In the genomic region with DNA sequence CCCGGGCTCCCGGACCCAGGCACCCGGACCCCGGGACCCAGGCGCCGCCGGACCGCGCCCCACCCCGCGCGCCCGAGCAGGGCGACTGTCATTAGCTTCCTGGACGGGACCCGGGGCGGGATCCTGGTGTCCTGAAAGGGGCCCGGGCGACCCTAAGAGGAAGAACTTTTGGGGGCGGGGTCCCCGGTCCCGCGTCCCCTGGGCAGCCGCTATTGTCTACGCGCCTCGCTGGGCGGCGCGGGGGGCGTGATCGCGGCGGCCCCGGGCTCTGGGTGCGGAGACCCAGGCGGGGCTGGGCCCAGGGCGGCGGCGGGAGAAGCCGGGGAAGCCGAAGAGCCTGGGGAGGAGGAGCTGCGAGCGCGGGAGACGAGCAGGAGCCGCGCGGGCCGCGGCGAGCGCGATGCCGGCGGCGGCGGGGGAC, we compare ENCODE assay signal across 8 cellular contexts. TPM values are rescaled to one million over a fixed set of nuclear protein-coding genes. Genes with fewer than 3 reads are reported as not detected.
A peak's percentile ranks its signal among the peaks of the same experiment; 100 is the strongest.
DNase-seq lines count a peak whose midpoint lies in the region; ATAC-seq and TF ChIP-seq lines count a peak whose summit lies in the region.

No MANE protein-coding gene starts in this region.

- no peak overlapping the region for H3K27ac ChIP-seq in cardiac muscle cell
- H3K27ac ChIP-seq in lower lobe of right lung = peak overlapping the region; percentile 18
- H3K27ac ChIP-seq in aorta (ENCODE audit: low read depth in 1 of 2, low read length in 2 of 2) = no peak overlapping the region

- TF ChIP-seq CTCF in cardiac muscle cell (IDR thresholded peaks at IDR 0.05; ENCODE audit: low read depth, low read length) (no peak), astrocyte of the spinal cord (IDR thresholded peaks at IDR 0.05; ENCODE audit: low read depth, low read length) (no peak), lower lobe of right lung (IDR thresholded peaks at IDR 0.05) (no peak)

- peak overlapping the region; percentile 95 for H3K4me3 ChIP-seq in cardiac muscle cell
- peak overlapping the region; percentile 39 for H3K4me3 ChIP-seq in astrocyte of the spinal cord (ENCODE audit: low read depth, low read length)
- peak overlapping the region; percentile 58 for H3K4me3 ChIP-seq in lower lobe of right lung
- peak overlapping the region; percentile 44 to 62 for H3K4me3 ChIP-seq in aorta (ENCODE audit: low read length in 2 of 2)

- no peaks in the 10 kb centered on the region for H3K36me3 ChIP-seq in cardiac muscle cell
- H3K36me3 ChIP-seq in lower lobe of right lung = no peaks in the 10 kb centered on the region
- no peaks in the 10 kb centered on the region for H3K36me3 ChIP-seq in aorta (ENCODE audit: control insufficient read depth in 1 of 2, insufficient read depth in 2 of 2, low read length in 1 of 2)

- DNase-seq in cardiac muscle cell (ENCODE audit: low read depth in 1 of 2, low spot score in 1 of 2) = peak in 1 of 2 donors; percentile 60
- DNase-seq in cardiac septum (ENCODE audit: low spot score) = no peak
- no peak for DNase-seq in astrocyte of the spinal cord (ENCODE audit: low read depth, low spot score)
- DNase-seq in lower lobe of right lung = no peak
- DNase-seq in aorta = peak in 1 of 2 donors; percentile 78
- DNase-seq in GDM1 (lab: John Stamatoyannopoulos, UW) = no peak

- 0 to 1% methylated on average over 38 to 58 of the region's 58 CpGs for WGBS in aorta, 2 donors

- peaks cover 31% of the 10 kb centered on the region for H3K27me3 ChIP-seq in cardiac muscle cell
- peaks cover 58% of the 10 kb centered on the region for H3K27me3 ChIP-seq in lower lobe of right lung (ENCODE audit: low read depth)
- no peaks in the 10 kb centered on the region for H3K27me3 ChIP-seq in aorta (ENCODE audit: control insufficient read depth in 1 of 2, insufficient read depth in 2 of 2, low read length in 1 of 2)

- intact Hi-C loops in cardiac septum (cut with DNase I) = loop anchor here (5.0 kb wide), 1 partner anchor 309 kb away; no protein-coding TSS in a partner anchor
- intact Hi-C loops in lower lobe of right lung (cut with DNase I) = no loop called here
- intact Hi-C loops in aorta (cut with DNase I) = loop anchor here in 1 of 2 donors (10.0 kb wide), 1 partner anchor 222 kb away; no protein-coding TSS in a partner anchor

- peak; percentile 20 to 28 for ATAC-seq in lower lobe of right lung
- no peak for ATAC-seq in aorta (ENCODE audit: low FRiP score)
- no peak for ATAC-seq in GM19035 (IDR thresholded peaks at IDR 0.05; ENCODE audit: unreplicated experiment)
- ATAC-seq in GM19023 (IDR thresholded peaks at IDR 0.05; ENCODE audit: unreplicated experiment) = no peak

- in situ Hi-C loops in astrocyte of the spinal cord (cut with HindIII; ENCODE audit: low sequenced_read_pairs) = no loop called here

- no peaks in the 10 kb centered on the region for H3K9me3 ChIP-seq in cardiac muscle cell (ENCODE audit: low read depth)
- H3K9me3 ChIP-seq in lower lobe of right lung = no peaks in the 10 kb centered on the region
- H3K9me3 ChIP-seq in aorta (ENCODE audit: control insufficient read depth, low read length) = no peaks in the 10 kb centered on the region

- H3K4me1 ChIP-seq in cardiac muscle cell (ENCODE audit: low read depth) (no peaks in the 10 kb centered on the region), lower lobe of right lung (peaks cover 22% of the 10 kb centered on the region), aorta (ENCODE audit: control insufficient read depth in 1 of 2, insufficient read depth in 2 of 2, low read length in 2 of 2) (no peaks in the 10 kb centered on the region)

RNA-seq across cellular contexts. Expression of gene HUNK, which starts 0.5 kb away (rescaled TPM):
- total RNA-seq in cardiac muscle cell (6.7 and 8.0 TPM in 2 replicates), cardiac septum (0.73 TPM), lower lobe of right lung (1.9 TPM), aorta (1 to 10 TPM in 1 of 2 donors, under 1 TPM in 1; 0.45 to 5.2 TPM)
- polyA plus RNA-seq in cardiac muscle cell (9.2 and 13.2 TPM in 2 replicates), aorta (under 1 TPM in 1 of 2 donors, not detected in 1; 0.13 TPM)

Comparison
In these comparisons a context has a peak if more than half of its experiments do, and no peak if none do; other contexts are left out.
1. H3K4me3 ChIP-seq: peak in every context shown above with its lines; median percentile 95 in cardiac muscle cell; 58 in lower lobe of right lung; 53 in aorta; 39 in astrocyte of the spinal cord.
2. ATAC-seq: peak in lower lobe of right lung (2 of 2); none in aorta (single experiment), GM19035 (single experiment) and GM19023 (single experiment).